ENCODE assay signal across 16 cellular contexts in the genomic region with DNA sequence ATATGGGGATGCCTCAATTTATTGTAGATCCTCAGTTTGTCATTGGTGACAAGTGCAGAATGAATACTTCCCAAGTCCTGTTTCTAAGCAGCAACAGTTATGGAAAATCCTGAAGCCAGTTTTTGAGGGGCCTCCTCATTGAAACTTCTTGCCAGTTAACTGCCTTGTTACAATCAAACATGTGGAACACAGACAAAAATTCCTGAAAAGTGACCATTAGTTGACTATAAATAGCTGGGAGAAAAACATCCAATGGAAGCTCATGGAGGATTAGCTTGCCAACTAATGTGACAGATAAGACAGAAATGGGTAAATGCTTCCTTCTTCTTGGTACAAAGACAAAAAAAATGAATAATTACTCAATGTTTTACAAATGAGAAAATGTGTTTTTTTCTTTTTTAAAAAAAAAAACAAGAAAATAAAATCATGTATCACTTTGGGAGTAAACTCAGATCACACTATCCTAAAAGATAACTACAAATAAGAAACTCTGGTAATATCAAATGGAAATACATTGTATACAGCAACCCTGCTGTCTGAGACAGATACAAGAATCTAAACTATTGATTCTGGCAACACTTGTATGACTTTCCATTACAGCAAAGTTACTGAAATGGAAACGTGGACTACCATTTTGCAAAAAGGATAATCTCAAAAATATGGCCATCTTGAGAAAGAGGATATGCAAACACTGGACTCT.
DNase-seq lines count a peak whose midpoint lies in the region; ATAC-seq and TF ChIP-seq lines count a peak whose summit lies in the region.
"Had no signal": no experiment of that assay in that cellular context is flagged by ENCODE, and none has a peak within 500 bp of the region (broad histone marks: within the 10 kb centered on the region; RNA-seq: fewer than 3 reads in every experiment).

No MANE protein-coding gene starts in this region.

- no peak overlapping the region for H3K4me3 Mint-ChIP-seq in chondrocyte (ENCODE audit: unreplicated experiment)
- H3K4me3 Mint-ChIP-seq: activated CD8-positive, alpha-beta memory T cell treated with anti-CD3 and anti-CD28 coated beads, Interleukin-2, amount 10 ng/mL, durations not matched to agents 7 days and 5 days; activated naive CD8-positive, alpha-beta T cell treated with anti-CD3 and anti-CD28 coated beads, Interleukin-2, amount 10 ng/mL, durations not matched to agents 7 days and 5 days; dendritic cell treated with granulocyte-macrophage colony-stimulating factor and Interleukin-4, amounts not matched to agents 40 ng/mL and 50 ng/mL, for 4 days had no signal

- H3K9me3 Mint-ChIP-seq in chondrocyte (ENCODE audit: low read depth), result no peaks in the 10 kb centered on the region
- H3K9me3 Mint-ChIP-seq: activated naive CD8-positive, alpha-beta T cell treated with anti-CD3 and anti-CD28 coated beads, Interleukin-2, amount 10 ng/mL, durations not matched to agents 7 days and 5 days; dendritic cell treated with granulocyte-macrophage colony-stimulating factor and Interleukin-4, amounts not matched to agents 40 ng/mL and 50 ng/mL, for 4 days had no signal

- H3K36me3 Mint-ChIP-seq in chondrocyte (ENCODE audit: low read depth), result no peaks in the 10 kb centered on the region
- H3K36me3 Mint-ChIP-seq: activated CD8-positive, alpha-beta memory T cell treated with anti-CD3 and anti-CD28 coated beads, Interleukin-2, amount 10 ng/mL, durations not matched to agents 7 days and 5 days; activated naive CD8-positive, alpha-beta T cell treated with anti-CD3 and anti-CD28 coated beads, Interleukin-2, amount 10 ng/mL, durations not matched to agents 7 days and 5 days had no signal

- DNase-seq in chondrocyte (ENCODE audit: low spot score) (no peak), T-helper 9 cell (no peak), NCI-H1092 (lab: John Stamatoyannopoulos, UW) (no peak)
- DNase-seq: activated CD8-positive, alpha-beta memory T cell treated with anti-CD3 and anti-CD28 coated beads, Interleukin-2, amount 10 ng/mL, durations not matched to agents 7 days and 5 days; activated naive CD8-positive, alpha-beta T cell treated with anti-CD3 and anti-CD28 coated beads, Interleukin-2, amount 10 ng/mL, durations not matched to agents 7 days and 5 days; AML-193; DMS53; NCI-H1417 treated with DMSO at 0.1 percent for 48 hours; NCI-H526 treated with DMSO at 0.1 percent for 48 hours had no signal

- peak overlapping the region; percentile 18 for H3K27ac Mint-ChIP-seq in chondrocyte (ENCODE audit: unreplicated experiment)
- H3K27ac Mint-ChIP-seq: activated CD8-positive, alpha-beta memory T cell treated with anti-CD3 and anti-CD28 coated beads, Interleukin-2, amount 10 ng/mL, durations not matched to agents 7 days and 5 days; activated naive CD8-positive, alpha-beta T cell treated with anti-CD3 and anti-CD28 coated beads, Interleukin-2, amount 10 ng/mL, durations not matched to agents 7 days and 5 days; dendritic cell treated with granulocyte-macrophage colony-stimulating factor and Interleukin-4, amounts not matched to agents 40 ng/mL and 50 ng/mL, for 4 days had no signal

- TF ChIP-seq CTCF in chondrocyte (IDR thresholded peaks at IDR 0.05), result no peak

- peaks cover 22% of the 10 kb centered on the region for H3K4me1 Mint-ChIP-seq in chondrocyte (ENCODE audit: low read depth)
- H3K4me1 Mint-ChIP-seq: activated CD8-positive, alpha-beta memory T cell treated with anti-CD3 and anti-CD28 coated beads, Interleukin-2, amount 10 ng/mL, durations not matched to agents 7 days and 5 days; activated naive CD8-positive, alpha-beta T cell treated with anti-CD3 and anti-CD28 coated beads, Interleukin-2, amount 10 ng/mL, durations not matched to agents 7 days and 5 days had no signal

- H3K27me3 Mint-ChIP-seq in chondrocyte (ENCODE audit: low read depth), result no peaks in the 10 kb centered on the region
- H3K27me3 Mint-ChIP-seq: dendritic cell treated with granulocyte-macrophage colony-stimulating factor and Interleukin-4, amounts not matched to agents 40 ng/mL and 50 ng/mL, for 4 days had no signal

- ATAC-seq in GM18511 (IDR thresholded peaks at IDR 0.05; ENCODE audit: unreplicated experiment) (peak; percentile 47), GM21447 (IDR thresholded peaks at IDR 0.05; ENCODE audit: unreplicated experiment) (peak; percentile 50), HG03039 (IDR thresholded peaks at IDR 0.05; ENCODE audit: unreplicated experiment) (peak; percentile 50), HG03108 (IDR thresholded peaks at IDR 0.05; ENCODE audit: unreplicated experiment) (no peak), HG03280 (IDR thresholded peaks at IDR 0.05; ENCODE audit: unreplicated experiment) (no peak)
- ATAC-seq: activated CD8-positive, alpha-beta memory T cell treated with anti-CD3 and anti-CD28 coated beads, Interleukin-2, amount 10 ng/mL, durations not matched to agents 7 days and 5 days; HCT116 had no signal

Comparison
In these comparisons a context has a peak if more than half of its experiments do, and no peak if none do; other contexts are left out.
1. ATAC-seq: peak in GM18511 (single experiment), GM21447 (single experiment) and HG03039 (single experiment); none in HG03108 (single experiment) and HG03280 (single experiment).